In genomic region chr3:109362823-109363222, GRCh38 we compare ENCODE assay signal across 31 cellular contexts. TPM values are rescaled to one million over a fixed set of nuclear protein-coding genes. Genes with fewer than 3 reads are reported as not detected.
"Had no signal": no experiment of that assay in that cellular context is flagged by ENCODE, and none has a peak within 500 bp of the region (broad histone marks: within the 10 kb centered on the region; RNA-seq: fewer than 3 reads in every experiment).

No MANE protein-coding gene starts in this region.

- H3K4me3 ChIP-seq: neural progenitor cell, ovary, psoas muscle, skin epidermis, stomach, thoracic aorta, thyroid gland, tibial nerve, upper lobe of left lung, vagina had no signal

- DNase-seq: natural killer cell; occipital lobe; ovary; posterior cingulate gyrus; psoas muscle; right cardiac atrium; stimulated activated CD4-positive, alpha-beta T cell treated with anti-CD3 and anti-CD28 coated beads, Interleukin-15, amount 100 ng/mL, for 24 hours; stimulated activated CD4-positive, alpha-beta T cell treated with anti-CD3 and anti-CD28 coated beads, Interleukin-2, amount 100 ng/mL, for 24 hours; stimulated activated CD4-positive, alpha-beta T cell treated with anti-CD3 and anti-CD28 coated beads, Interleukin-2, amount 100 ng/mL, for 48 hours; stimulated activated CD4-positive, alpha-beta T cell treated with anti-CD3 and anti-CD28 coated beads, Interleukin-4, amount 100 ng/mL, for 24 hours; stimulated activated naive B cell treated with anti-CD40 and anti-IgM and Interleukin-4, amounts not matched to agents 10 μg/mL and 1 μg/mL and 100 μg/mL, for 72 hours; stimulated activated naive CD4-positive, alpha-beta T cell treated with Interleukin-2 at 50 U/mL for 16 hours; stomach; thyroid gland; trophoblast cell; upper lobe of left lung had no signal

- H2AFZ ChIP-seq: neural progenitor cell, parathyroid adenoma had no signal

- H3K79me2 ChIP-seq: parathyroid adenoma had no signal

- H3K27ac ChIP-seq: neural progenitor cell, ovary, parathyroid adenoma, psoas muscle, skin epidermis, stomach, thoracic aorta, thyroid gland, tibial nerve, upper lobe of left lung, vagina had no signal

- H3K9me3 ChIP-seq: ovary, psoas muscle, stomach, thoracic aorta, thyroid gland, upper lobe of left lung, vagina had no signal

- H3K27me3 ChIP-seq: neural progenitor cell, ovary, stomach, thyroid gland, tibial nerve, upper lobe of left lung, vagina had no signal

- H3K4me2 ChIP-seq: neural progenitor cell had no signal

- H3K9ac ChIP-seq: neural progenitor cell, parathyroid adenoma had no signal

- H3K4me1 ChIP-seq: neural progenitor cell, parathyroid adenoma, psoas muscle, stomach, thyroid gland, tibial nerve, upper lobe of left lung, vagina had no signal

- H3K36me3 ChIP-seq: neural progenitor cell, ovary, stomach, thoracic aorta, thyroid gland, tibial nerve, upper lobe of left lung, vagina had no signal

- ATAC-seq: natural killer cell; psoas muscle; right cardiac atrium; sciatic nerve; stimulated activated effector memory CD8-positive, alpha-beta T cell treated with anti-CD3 and anti-CD28 coated beads, Interleukin-12 subunit alpha, Interleukin-12 subunit beta, amount 100 ng/mL, for 72 hours; stimulated activated naive B cell treated with anti-CD40 and anti-IgM and Interleukin-4, amounts not matched to agents 10 μg/mL and 1 μg/mL and 100 μg/mL, for 72 hours had no signal

- FAIRE-seq: urothelium cell line had no signal

RNA-seq across cellular contexts. Expression of gene DPPA4, which starts 25.5 kb away (rescaled TPM):
- total RNA-seq: osteoblast, psoas muscle, renal cortical epithelial cell, sciatic nerve, subcutaneous adipose tissue, thoracic aorta, thyroid gland, tibial nerve, vagina had no signal
- polyA plus RNA-seq: psoas muscle, right cardiac atrium, stomach had no signal

RNA-seq across cellular contexts. Expression of gene DPPA2, which starts 46.5 kb away (rescaled TPM):
- total RNA-seq: natural killer cell, occipital lobe, osteoblast, ovary, psoas muscle, right cardiac atrium, sciatic nerve, stomach, subcutaneous adipose tissue, temporal lobe, thoracic aorta, thyroid gland, tibial nerve, upper lobe of left lung, ureter, vagina had no signal
- polyA plus RNA-seq: neural cell, ovary, psoas muscle, right cardiac atrium, stomach had no signal
